ENCODE assay signal across 8 cellular contexts in the genomic region with DNA sequence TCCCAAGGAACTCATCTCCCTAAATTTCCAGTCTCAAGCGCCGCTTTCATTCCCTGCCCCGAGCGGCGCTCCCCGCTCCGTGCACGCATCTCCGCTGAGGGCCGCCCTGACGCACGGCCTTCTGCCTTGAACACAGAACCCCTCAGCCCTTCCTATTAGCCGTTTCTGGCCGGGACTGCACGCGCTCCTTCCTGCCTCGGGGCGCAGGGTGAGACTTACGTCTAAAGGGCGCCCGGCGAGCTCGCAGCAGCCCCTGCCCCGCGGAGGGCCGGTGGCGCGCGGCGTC. TPM values are rescaled to one million over a fixed set of nuclear protein-coding genes. Genes with fewer than 3 reads are reported as not detected.
DNase-seq lines count a peak whose midpoint lies in the region; ATAC-seq and TF ChIP-seq lines count a peak whose summit lies in the region.

No MANE protein-coding gene starts in this region.

- peaks cover 29% of the 10 kb centered on the region for H4K20me1 ChIP-seq in SK-N-SH (ENCODE audit: insufficient read depth)

- H3K4me2 ChIP-seq in SK-N-SH: peak overlapping the region; percentile 88

- no peaks in the 10 kb centered on the region for H3K27me3 Mint-ChIP-seq in Caco-2 (ENCODE audit: insufficient read depth, unreplicated experiment)
- no peaks in the 10 kb centered on the region for H3K27me3 Mint-ChIP-seq in effector memory CD8-positive, alpha-beta T cell

- H3K36me3 Mint-ChIP-seq in Caco-2 (ENCODE audit: insufficient read depth, unreplicated experiment): peaks cover 55% of the 10 kb centered on the region
- H3K36me3 Mint-ChIP-seq in effector memory CD8-positive, alpha-beta T cell (ENCODE audit: insufficient read depth): peaks cover 58% of the 10 kb centered on the region

- no peak for TF ChIP-seq RAD21 in SK-N-SH (IDR thresholded peaks at IDR 0.05; ENCODE audit: low read length)

- ATAC-seq in GM19324 (IDR thresholded peaks at IDR 0.05; ENCODE audit: low FRiP score, unreplicated experiment) (peak; percentile 54), HG03342 (IDR thresholded peaks at IDR 0.05; ENCODE audit: unreplicated experiment) (peak; percentile 48)
- ATAC-seq in effector memory CD8-positive, alpha-beta T cell (replicated peaks): peak; percentile 49

- POLR2A ChIA-PET in Caco-2 (lab: Charles Lee): interaction anchor here (0.6 to 1.1 kb wide), 7 partner anchors 8 to 573 kb away, joined by 3 to 16 read pairs (median 4); no protein-coding TSS in a partner anchor
- POLR2A ChIA-PET in SK-N-SH (lab: Yijun Ruan, JAX): interaction anchor here (0.6 to 1.8 kb wide), 8 partner anchors 13 to 1293 kb away, joined by 3 to 6 read pairs (median 4); no protein-coding TSS in a partner anchor

- H3K4me1 Mint-ChIP-seq in Caco-2 (ENCODE audit: low read depth, unreplicated experiment): peaks cover 25% of the 10 kb centered on the region
- H3K4me1 Mint-ChIP-seq in effector memory CD8-positive, alpha-beta T cell (ENCODE audit: low read depth in 2 of 2): peaks cover 48 to 55% of the 10 kb centered on the region in 2 donors

- under 1% methylated on average over 20 of the region's 30 CpGs for WGBS in SK-N-SH (ENCODE audit: low lambda C conversion rate)
- 0% methylated on average over 27 of the region's 30 CpGs; no CpG with 5 or more reads in 1 of the 2 donors for WGBS in transverse colon (ENCODE audit: low coverage in 1 of 2), 2 donors

- 0 out of 2 replicates have a peak, but pooled peaks cover 1% of the 10 kb centered on the region for H3K36me3 ChIP-seq in Caco-2 (ENCODE audit: control insufficient read depth, insufficient read depth, low read length)
- H3K36me3 ChIP-seq in SK-N-SH (replicated peaks in 1 of 2; ENCODE audit: control insufficient read depth in 1 of 2, insufficient read depth in 2 of 2, low read length in 1 of 2): peaks cover 27 to 30% of the 10 kb centered on the region in 2 experiments
- H3K36me3 ChIP-seq in muscle layer of duodenum (ENCODE audit: control insufficient read depth in 1 of 2, insufficient read depth in 2 of 2, low read length in 2 of 2): peaks cover 17 to 27% of the 10 kb centered on the region in 2 donors
- H3K36me3 ChIP-seq in transverse colon: peaks cover 0 to 18% (median 7%) of the 10 kb centered on the region in 4 donors

- DNase-seq in Caco-2 (peak in 1 of 2 experiments; percentile 70), SK-N-SH (no peak), transverse colon (no peak), kidney tubule cell (ENCODE audit: low spot score) (no peak)
- no peak for DNase-seq in effector memory CD8-positive, alpha-beta T cell

- peak overlapping the region; percentile 99 to 100 for H3K27ac ChIP-seq in SK-N-SH (ENCODE audit: low read depth in 2 of 2, low read length in 1 of 2)
- peak overlapping the region; percentile 96 for H3K27ac ChIP-seq in muscle layer of duodenum (ENCODE audit: low read length)
- H3K27ac ChIP-seq in transverse colon: peak overlapping the region; percentile 97 to 99 (median 98)

- TF ChIP-seq POLR2A in transverse colon (IDR thresholded peaks at IDR 0.05): no peak

- H3K9me3 ChIP-seq in Caco-2: no peaks in the 10 kb centered on the region
- H3K9me3 ChIP-seq in SK-N-SH: no peaks in the 10 kb centered on the region
- H3K9me3 ChIP-seq in muscle layer of duodenum (ENCODE audit: control insufficient read depth in 1 of 2, low read length in 2 of 2): no peaks in the 10 kb centered on the region
- no peaks in the 10 kb centered on the region for H3K9me3 ChIP-seq in transverse colon

- CTCF ChIA-PET in Caco-2 (lab: Charles Lee) (interaction anchor here (0.6 to 1.0 kb wide), 3 partner anchors 20 to 1133 kb away, joined by 3 to 9 read pairs (median 8); no protein-coding TSS in a partner anchor), SK-N-SH (lab: Yijun Ruan, JAX) (interaction anchor here (0.8 to 1.1 kb wide), 3 partner anchors 9 to 23 kb away, joined by 3 read pairs; no protein-coding TSS in a partner anchor)

- in situ Hi-C loops in transverse colon (cut with MboI; ENCODE audit: low pct_ligation_motif_present in 1 of 4, low pct_unique_long_range_greater_than_20kb in 1 of 4, low sequenced_read_pairs in 3 of 4): loop anchor here in 2 of 4 donors (25.0 kb wide), 2 partner anchors 95 to 1020 kb away; a partner anchor contains a TSS

- peak overlapping the region; percentile 98 for H3K4me3 ChIP-seq in Caco-2 (ENCODE audit: low read depth, low read length)
- H3K4me3 ChIP-seq in SK-N-SH (ENCODE audit: low read depth in 2 of 2, low read length in 1 of 2): peak overlapping the region; percentile 86 to 92
- peak overlapping the region; percentile 76 to 91 for H3K4me3 ChIP-seq in muscle layer of duodenum (ENCODE audit: low read depth in 1 of 2, low read length in 2 of 2)
- peak overlapping the region; percentile 65 to 99 (median 90) for H3K4me3 ChIP-seq in transverse colon

- H3F3A ChIP-seq in SK-N-SH (replicated peaks; ENCODE audit: insufficient read depth): no peaks in the 10 kb centered on the region

- no peak for TF ChIP-seq EP300 in SK-N-SH (IDR thresholded peaks at IDR 0.05; ENCODE audit: borderline replicate concordance in 1 of 2, low read depth in 1 of 2, low read length in 1 of 2)
- no peak for TF ChIP-seq EP300 in transverse colon (IDR thresholded peaks at IDR 0.05; ENCODE audit: low read depth)

- H3K79me2 ChIP-seq in SK-N-SH (ENCODE audit: insufficient read depth): peaks cover 83% of the 10 kb centered on the region

- peak overlapping the region; percentile 100 for H3K27ac Mint-ChIP-seq in Caco-2 (ENCODE audit: unreplicated experiment)
- peak overlapping the region; percentile 99 to 100 for H3K27ac Mint-ChIP-seq in effector memory CD8-positive, alpha-beta T cell

- intact Hi-C loops in Caco-2 (cut with micrococcal nuclease; ENCODE audit: unreplicated experiment): loop anchor here (1.0 to 5.0 kb wide), 4 partner anchors 32 to 100 kb away; no protein-coding TSS in a partner anchor
- intact Hi-C loops in transverse colon (cut with DNase I; ENCODE audit: low total_unique reads): no loop called here

- H3K27me3 ChIP-seq in Caco-2 (replicated peaks; ENCODE audit: control insufficient read depth, insufficient read depth, low read length): no peaks in the 10 kb centered on the region
- no peaks in the 10 kb centered on the region for H3K27me3 ChIP-seq in SK-N-SH (ENCODE audit: insufficient read depth)
- H3K27me3 ChIP-seq in muscle layer of duodenum (ENCODE audit: low read depth, low read length): no peaks in the 10 kb centered on the region
- H3K27me3 ChIP-seq in transverse colon: no peaks in the 10 kb centered on the region

- H3K9me2 ChIP-seq in SK-N-SH: no peaks in the 10 kb centered on the region

- peaks cover 16% of the 10 kb centered on the region for H3K4me1 ChIP-seq in Caco-2
- peaks cover 14 to 15% of the 10 kb centered on the region in 2 experiments; a peak in 3 of 4 replicates for H3K4me1 ChIP-seq in SK-N-SH (ENCODE audit: control insufficient read depth in 1 of 2, insufficient read depth in 2 of 2, low read depth in 1 of 2, low read length in 1 of 2)
- peaks cover 10 to 30% of the 10 kb centered on the region in 2 donors for H3K4me1 ChIP-seq in muscle layer of duodenum (ENCODE audit: control insufficient read depth in 1 of 2, insufficient read depth in 2 of 2, low read length in 2 of 2)
- peaks cover 4 to 44% (median 25%) of the 10 kb centered on the region in 4 donors for H3K4me1 ChIP-seq in transverse colon

- H3K9ac ChIP-seq in SK-N-SH: peak overlapping the region; percentile 100

- no peaks in the 10 kb centered on the region for H3K9me3 Mint-ChIP-seq in Caco-2 (ENCODE audit: unreplicated experiment)
- no peaks in the 10 kb centered on the region for H3K9me3 Mint-ChIP-seq in effector memory CD8-positive, alpha-beta T cell

- peak overlapping the region; percentile 94 for H2AFZ ChIP-seq in SK-N-SH (ENCODE audit: low read depth)

- TF ChIP-seq CTCF in Caco-2 (IDR thresholded peaks at IDR 0.05; ENCODE audit: insufficient read depth in 1 of 2, low read depth in 1 of 2, low read length in 1 of 2, severe bottlenecking in 1 of 2, unreplicated experiment in 1 of 2): no peak
- TF ChIP-seq CTCF in SK-N-SH (IDR thresholded peaks at IDR 0.05): no peak
- no peak for TF ChIP-seq CTCF in transverse colon (IDR thresholded peaks at IDR 0.05)

- BruUV-seq in Caco-2 (replicated peaks; lab: Mats Ljungman, UMichigan): no TSS peak

- H3K4me3 Mint-ChIP-seq in Caco-2 (ENCODE audit: unreplicated experiment): peak overlapping the region; percentile 100
- peak overlapping the region; percentile 96 to 97 for H3K4me3 Mint-ChIP-seq in effector memory CD8-positive, alpha-beta T cell

TF ChIP-seq in SK-N-SH, 30 proteins besides CTCF, POLR2A, EP300 and RAD21 (continues in another document):
- no peak for TF ChIP-seq TCF12 (IDR thresholded peaks at IDR 0.05)
- TF ChIP-seq NRF1 (IDR thresholded peaks at IDR 0.05; ENCODE audit: low read depth, low read length): no peak
- TF ChIP-seq CHD2 (IDR thresholded peaks at IDR 0.05; ENCODE audit: low read length, partially characterized antibody): no peak
- no peak for TF ChIP-seq ELF1 (IDR thresholded peaks at IDR 0.05)
- no peak for TF ChIP-seq MXI1 (IDR thresholded peaks at IDR 0.05; ENCODE audit: low read depth, low read length)
- no peak for TF ChIP-seq GATA2 (CRISPR knock-in tag; IDR thresholded peaks at IDR 0.05)
- TF ChIP-seq YY1 (IDR thresholded peaks at IDR 0.05; ENCODE audit: low read depth): no peak
- TF ChIP-seq POLR2AphosphoS5 (IDR thresholded peaks at IDR 0.05; ENCODE audit: low read depth, low read length): no peak
- TF ChIP-seq, protein P1, sequence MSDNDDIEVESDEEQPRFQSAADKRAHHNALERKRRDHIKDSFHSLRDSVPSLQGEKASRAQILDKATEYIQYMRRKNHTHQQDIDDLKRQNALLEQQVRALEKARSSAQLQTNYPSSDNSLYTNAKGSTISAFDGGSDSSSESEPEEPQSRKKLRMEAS (IDR thresholded peaks at IDR 0.05; ENCODE audit: low read depth): no peak
- TF ChIP-seq, protein P2, sequence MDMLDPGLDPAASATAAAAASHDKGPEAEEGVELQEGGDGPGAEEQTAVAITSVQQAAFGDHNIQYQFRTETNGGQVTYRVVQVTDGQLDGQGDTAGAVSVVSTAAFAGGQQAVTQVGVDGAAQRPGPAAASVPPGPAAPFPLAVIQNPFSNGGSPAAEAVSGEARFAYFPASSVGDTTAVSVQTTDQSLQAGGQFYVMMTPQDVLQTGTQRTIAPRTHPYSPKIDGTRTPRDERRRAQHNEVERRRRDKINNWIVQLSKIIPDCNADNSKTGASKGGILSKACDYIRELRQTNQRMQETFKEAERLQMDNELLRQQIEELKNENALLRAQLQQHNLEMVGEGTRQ (IDR thresholded peaks at IDR 0.05; ENCODE audit: borderline replicate concordance, low read depth, low read length): no peak
- TF ChIP-seq FOXJ3 (CRISPR knock-in tag; IDR thresholded peaks at IDR 0.05): no peak
- no peak for TF ChIP-seq FOXM1 (IDR thresholded peaks at IDR 0.05; ENCODE audit: low read depth)
- no peak for TF ChIP-seq GABPA (IDR thresholded peaks at IDR 0.05; ENCODE audit: low read depth)
- TF ChIP-seq SIN3A (IDR thresholded peaks at IDR 0.05; ENCODE audit: borderline replicate concordance, low read depth, low read length): no peak

RNA-seq across cellular contexts. Expression of a gene that starts 0.8 kb away (rescaled TPM):
- total RNA-seq in Caco-2 (2022) (196 TPM in 2 replicates), transverse colon (100 to 1,000 TPM in 1 of 4 donors, 10 to 100 TPM in 3; 66.6 to 102 (median 78.9) TPM)
- 31.1 and 38.0 TPM in 2 replicates for polyA plus RNA-seq in SK-N-SH (2012; rRNA removed)
- polyA plus RNA-seq in SK-N-SH (2012; cell fraction: cytosol; rRNA removed): 39.2 and 40.1 TPM in 2 replicates
- 22.5 and 49.7 TPM in 2 replicates for polyA plus RNA-seq in SK-N-SH (2012; cell fraction: nucleus; rRNA removed)
